ENCODE assay signal across 8 cellular contexts in the genomic region with DNA sequence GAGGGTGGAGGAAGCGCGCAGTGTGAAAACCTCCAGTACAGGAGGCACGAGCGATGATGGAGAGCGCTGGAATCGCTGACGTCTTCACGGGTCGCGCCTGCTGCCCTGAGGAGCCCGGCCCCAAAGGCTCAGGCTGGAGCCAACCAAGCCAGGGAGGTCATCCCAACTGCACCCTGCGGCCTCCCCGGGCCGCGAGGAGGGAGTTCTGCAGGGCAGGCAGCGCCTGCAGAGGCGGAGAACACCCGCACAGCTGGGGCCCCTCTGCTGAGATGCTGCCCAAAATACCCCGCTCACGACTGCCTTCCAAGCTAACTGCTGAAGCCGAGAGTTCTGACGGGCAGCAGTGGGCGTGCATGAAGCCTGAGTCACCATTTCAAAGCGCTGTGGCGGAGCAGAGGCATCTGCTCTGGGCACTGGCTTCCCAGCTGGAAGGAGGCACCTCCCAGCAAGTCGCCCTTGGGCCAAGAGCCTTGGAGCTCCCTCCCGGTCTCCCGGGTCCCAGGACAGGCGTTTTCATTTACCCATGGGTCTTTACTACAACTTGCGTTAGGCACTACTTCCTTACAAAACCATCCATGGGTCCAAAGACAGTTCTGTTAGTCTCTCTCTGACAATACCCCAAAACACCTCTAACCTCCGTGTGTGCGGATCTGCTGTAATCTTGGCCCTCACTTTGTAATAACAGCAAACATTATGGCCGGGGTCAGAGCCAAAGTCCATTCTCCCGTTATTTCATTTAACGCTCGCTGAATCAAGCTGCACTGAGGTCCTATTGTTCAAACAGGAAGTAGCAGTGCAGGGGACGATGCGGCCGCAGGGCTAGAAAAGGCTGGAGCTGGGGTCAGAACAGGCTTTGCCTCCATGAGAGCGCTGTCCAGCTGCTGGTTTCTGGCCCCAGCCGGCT.
DNase-seq lines count a peak whose midpoint lies in the region; ATAC-seq and TF ChIP-seq lines count a peak whose summit lies in the region.

No MANE protein-coding gene starts in this region.

- H3K27ac Mint-ChIP-seq in activated naive CD4-positive, alpha-beta T cell treated with anti-CD3 and anti-CD28 coated beads, Interleukin-2, amount 10 ng/mL, durations not matched to agents 7 days and 5 days: no peak overlapping the region

- peak overlapping the region; percentile 3 for H3K4me3 Mint-ChIP-seq in activated naive CD4-positive, alpha-beta T cell treated with anti-CD3 and anti-CD28 coated beads, Interleukin-2, amount 10 ng/mL, durations not matched to agents 7 days and 5 days

- no peaks in the 10 kb centered on the region for H3K9me3 Mint-ChIP-seq in activated naive CD4-positive, alpha-beta T cell treated with anti-CD3 and anti-CD28 coated beads, Interleukin-2, amount 10 ng/mL, durations not matched to agents 7 days and 5 days

- peak overlapping the region; percentile 56 for H3K27ac ChIP-seq in temporal lobe (ENCODE audit: low read depth, low read length)

- no peak for TF ChIP-seq POLR2A in GM18505 (IDR thresholded peaks at IDR 0.05; ENCODE audit: borderline replicate concordance, extremely low read depth, insufficient read depth, insufficient read length)

- CTCF ChIA-PET in activated naive CD4-positive, alpha-beta T cell treated with anti-CD3 and anti-CD28 coated beads, Interleukin-2, amount 10 ng/mL, durations not matched to agents 7 days and 5 days (lab: Charles Lee): interaction anchor here (0.8 to 1.3 kb wide), 2 partner anchors 42 to 50 kb away, joined by 3 read pairs; no protein-coding TSS in a partner anchor

- no peak for TF ChIP-seq CTCF in omental fat pad (IDR thresholded peaks at IDR 0.05)

- peaks cover 14% of the 10 kb centered on the region for H3K4me1 Mint-ChIP-seq in activated naive CD4-positive, alpha-beta T cell treated with anti-CD3 and anti-CD28 coated beads, Interleukin-2, amount 10 ng/mL, durations not matched to agents 7 days and 5 days

- DNase-seq in SIG-M5 treated with dmso at 0.1 percent for 504 hours (lab: John Stamatoyannopoulos, UW; ENCODE audit: unreplicated experiment) (peak; percentile 3), SIG-M5 (lab: John Stamatoyannopoulos, UW) (no peak), OCI-M1 (lab: John Stamatoyannopoulos, UW) (peak; percentile 5), glomerular visceral epithelial cell (ENCODE audit: extremely low spot score) (peak; percentile 68), omental fat pad (ENCODE audit: low spot score) (no peak)
- peak; percentile 46 for DNase-seq in activated naive CD4-positive, alpha-beta T cell treated with anti-CD3 and anti-CD28 coated beads, Interleukin-2, amount 10 ng/mL, durations not matched to agents 7 days and 5 days

- H3K36me3 Mint-ChIP-seq in activated naive CD4-positive, alpha-beta T cell treated with anti-CD3 and anti-CD28 coated beads, Interleukin-2, amount 10 ng/mL, durations not matched to agents 7 days and 5 days: no peaks in the 10 kb centered on the region

- peaks cover 40% of the 10 kb centered on the region for H3K27me3 Mint-ChIP-seq in activated naive CD4-positive, alpha-beta T cell treated with anti-CD3 and anti-CD28 coated beads, Interleukin-2, amount 10 ng/mL, durations not matched to agents 7 days and 5 days

- peak; percentile 91 for ATAC-seq in omental fat pad (ENCODE audit: low FRiP score)
- ATAC-seq in GM18505 (IDR thresholded peaks at IDR 0.05; ENCODE audit: unreplicated experiment): no peak

Comparison
In these comparisons a context has a peak if more than half of its experiments do, and no peak if none do; other contexts are left out.
1. DNase-seq: peak in SIG-M5 treated with dmso at 0.1 percent for 504 hours (single experiment), OCI-M1 (single experiment), activated naive CD4-positive, alpha-beta T cell treated with anti-CD3 and anti-CD28 coated beads, Interleukin-2, amount 10 ng/mL, durations not matched to agents 7 days and 5 days (single experiment) and glomerular visceral epithelial cell (single experiment); none in SIG-M5 (single experiment) and omental fat pad (single experiment).